ENCODE assay signal across 8 cellular contexts in genomic region chr13:112510002-112510780, GRCh38.
DNase-seq lines count a peak whose midpoint lies in the region; ATAC-seq, FAIRE-seq and TF ChIP-seq lines count a peak whose summit lies in the region.

No MANE protein-coding gene starts in this region.

- intact Hi-C loops in posterior cingulate gyrus (cut with DNase I): no loop called here

- FAIRE-seq in GM19239 (lab: Jason Lieb, UNC): no peak

- H3K4me1 ChIP-seq in foreskin keratinocyte: no peaks in the 10 kb centered on the region

- H3K27ac ChIP-seq in foreskin keratinocyte: no peak overlapping the region

- ATAC-seq in foreskin keratinocyte: peak; percentile 76

- H3K27me3 ChIP-seq in foreskin keratinocyte: no peaks in the 10 kb centered on the region

- peak; percentile 52 for TF ChIP-seq CTCF in foreskin keratinocyte (conservative IDR thresholded peaks at IDR 0.05)

- DNase-seq in GM03348 (ENCODE audit: low spot score) (peak; percentile 85), Kasumi-1 (lab: John Stamatoyannopoulos, UW) (peak; percentile 71 to 86), SIG-M5 treated with dmso at 0.1 percent for 504 hours (lab: John Stamatoyannopoulos, UW; ENCODE audit: unreplicated experiment) (peak; percentile 67), foreskin keratinocyte (peak in 1 of 2 donors; percentile 25), posterior cingulate gyrus (peak in 7 of 10 donors; percentile 38 to 92 (median 49)), activated T-cell treated with anti-CD3 and anti-CD28 coated beads for 4 hours (no peak), GM19239 (ENCODE audit: insufficient read length, low spot score) (no peak)
- no peak for DNase-seq in activated effector memory CD4-positive, alpha-beta T cell treated with anti-CD3 and anti-CD28 coated beads, Interleukin-2, amount 50 U/mL, for 16 hours

Comparison
In these comparisons a context has a peak if more than half of its experiments do, and no peak if none do; other contexts are left out.
1. DNase-seq: peak in GM03348 (single experiment), Kasumi-1 (2 of 2), SIG-M5 treated with dmso at 0.1 percent for 504 hours (single experiment) and posterior cingulate gyrus (7 of 10); none in activated T-cell treated with anti-CD3 and anti-CD28 coated beads for 4 hours (single experiment), activated effector memory CD4-positive, alpha-beta T cell treated with anti-CD3 and anti-CD28 coated beads, Interleukin-2, amount 50 U/mL, for 16 hours (single experiment) and GM19239 (single experiment).